In the genomic region with DNA sequence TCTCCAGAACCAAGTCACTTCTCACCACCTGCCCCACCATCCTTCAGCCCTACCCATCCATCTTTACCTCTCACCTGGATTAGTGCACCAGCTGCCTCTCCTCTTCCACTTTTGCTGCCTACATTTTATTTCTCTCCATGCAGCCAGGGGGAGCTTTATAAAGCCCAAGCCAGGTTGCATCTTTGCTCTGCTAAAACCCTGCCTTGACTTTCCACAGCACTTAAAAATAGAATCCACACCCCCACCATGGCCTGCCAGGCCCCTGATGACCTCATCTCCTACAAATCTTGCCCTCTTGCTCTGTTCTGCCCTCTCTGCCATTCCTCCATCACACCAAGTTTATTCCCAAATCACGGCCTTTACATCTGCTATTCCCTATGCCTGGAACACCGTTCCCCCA, we compare ENCODE assay signal across 9 cellular contexts. TPM values are rescaled to one million over a fixed set of nuclear protein-coding genes. Genes with fewer than 3 reads are reported as not detected.
A peak's percentile ranks its signal among the peaks of the same experiment; 100 is the strongest.
DNase-seq lines count a peak whose midpoint lies in the region; ATAC-seq and TF ChIP-seq lines count a peak whose summit lies in the region.
"Had no signal": no experiment of that assay in that cellular context is flagged by ENCODE, and none has a peak within 500 bp of the region (broad histone marks: within the 10 kb centered on the region; RNA-seq: fewer than 3 reads in every experiment).

No MANE protein-coding gene starts in this region.

- no peak overlapping the region for H3K4me3 ChIP-seq in BJ (ENCODE audit: low read depth, low read length)

- peaks cover 2% of the 10 kb centered on the region for H3K36me3 Mint-ChIP-seq in T-helper 17 cell (ENCODE audit: low read depth)

- no peaks in the 10 kb centered on the region for H3K27me3 ChIP-seq in BJ (ENCODE audit: control insufficient read depth, insufficient read depth, low read length)

- no peaks in the 10 kb centered on the region for H3K27me3 Mint-ChIP-seq in T-helper 17 cell

- H3K36me3 ChIP-seq in BJ (ENCODE audit: control insufficient read depth, insufficient read depth, low read length), result peaks cover 2% of the 10 kb centered on the region

- no peak for DNase-seq in BJ (ENCODE audit: low read depth)
- DNase-seq in GM13977 (ENCODE audit: low spot score), result no peak
- no peak for DNase-seq in T-helper 17 cell
- DNase-seq in hepatic stellate cell (ENCODE audit: low spot score), result peak; percentile 58
- DNase-seq in C1 segment of cervical spinal cord (lab: John Stamatoyannopoulos, UW), result no peak
- no peak for DNase-seq in SK-N-DZ (ENCODE audit: low spot score)
- DNase-seq in NCI-H146 treated with DMSO at 0.1 percent for 48 hours (lab: John Stamatoyannopoulos, UW; ENCODE audit: unreplicated experiment), result no peak
- DNase-seq: trophoblast cell had no signal

- no peaks in the 10 kb centered on the region for H3K9me3 ChIP-seq in T-helper 17 cell (ENCODE audit: control insufficient read depth, low read length, poor library complexity, severe bottlenecking)

- peak overlapping the region; percentile 80 for H3K4me3 Mint-ChIP-seq in T-helper 17 cell

- H3K4me1 Mint-ChIP-seq in T-helper 17 cell, result peaks cover 15% of the 10 kb centered on the region

- in situ Hi-C loops in GM13977 (cut with MboI; ENCODE audit: low pct_unique_long_range_greater_than_20kb, low sequenced_read_pairs, unreplicated experiment), result no loop called here

- POLR2A ChIA-PET in BJ (lab: Charles Lee), result interaction anchor here (1.0 kb wide), 1 partner anchor 19 kb away, joined by 13 read pairs; no protein-coding TSS in a partner anchor

- no peak for ATAC-seq in T-helper 17 cell
- no peak for ATAC-seq in GM18517 (IDR thresholded peaks at IDR 0.05; ENCODE audit: unreplicated experiment)

- CTCF ChIA-PET in BJ (lab: Yijun Ruan, JAX), result interaction anchor here (0.7 to 28.6 kb wide), 10 partner anchors 7 to 98 kb away, joined by 3 to 874 read pairs (median 5); partner anchors contain the start of genes JUNB, PRDX2, RNASEH2A and THSD8

- peak; percentile 60 for TF ChIP-seq CTCF in BJ (IDR thresholded peaks at IDR 0.05; ENCODE audit: insufficient read depth, low read depth, low read length)
- peak; percentile 29 for TF ChIP-seq CTCF in GM13977 (IDR thresholded peaks at IDR 0.05; ENCODE audit: extremely low read depth, insufficient read depth, missing control alignments)

- H3K27ac Mint-ChIP-seq in T-helper 17 cell, result no peak overlapping the region

RNA-seq across cellular contexts. Expression of gene HOOK2, which starts 1.8 kb away (rescaled TPM):
- polyA plus RNA-seq in BJ (2011; rRNA removed), result 6.3 and 10.4 TPM in 2 replicates
- 7.0 and 8.1 TPM in 2 replicates for polyA minus RNA-seq in BJ (2011; rRNA and poly(A)+ RNA removed)
- total RNA-seq in T-helper 17 cell, result 10 to 100 TPM; 14.9 to 19.3 TPM
- polyA plus RNA-seq in SK-N-DZ (2014; cell fraction: cytosol; rRNA removed), result 27.5 and 33.1 TPM in 2 replicates
- 78.9 and 107 TPM in 2 replicates for polyA plus RNA-seq in SK-N-DZ (2014; cell fraction: nucleus; rRNA removed)

RNA-seq across cellular contexts. Expression of gene JUNB, which starts 17.7 kb away (rescaled TPM):
- 36.8 and 49.4 TPM in 2 replicates for polyA plus RNA-seq in BJ (2011; rRNA removed)
- polyA minus RNA-seq in BJ (2011; rRNA and poly(A)+ RNA removed), result 15.3 and 17.3 TPM in 2 replicates
- total RNA-seq in T-helper 17 cell, result 1,000 to 10,000 TPM; 1,500 to 1,584 TPM
- polyA plus RNA-seq in SK-N-DZ (2014; cell fraction: cytosol; rRNA removed), result 29.4 and 37.6 TPM in 2 replicates
- 49.1 and 66.1 TPM in 2 replicates for polyA plus RNA-seq in SK-N-DZ (2014; cell fraction: nucleus; rRNA removed)

RNA-seq across cellular contexts. Expression of gene BEST2, which starts 22.0 kb away (rescaled TPM):
- polyA plus RNA-seq in BJ (2011; rRNA removed), result not detected in 2 replicates
- not detected in 2 replicates for polyA minus RNA-seq in BJ (2011; rRNA and poly(A)+ RNA removed)
- not detected for total RNA-seq in T-helper 17 cell
- polyA plus RNA-seq in SK-N-DZ (2014; cell fraction: cytosol; rRNA removed), result not detected in 2 replicates
- polyA plus RNA-seq in SK-N-DZ (2014; cell fraction: nucleus; rRNA removed), result 0.13 TPM in 1 of 2 replicates, not detected in the other

RNA-seq across cellular contexts. Expression of gene PRDX2, which starts 28.0 kb away (rescaled TPM):
- 165 and 267 TPM in 2 replicates for polyA plus RNA-seq in BJ (2011; rRNA removed)
- 134 and 154 TPM in 2 replicates for polyA minus RNA-seq in BJ (2011; rRNA and poly(A)+ RNA removed)
- 10 to 100 TPM; 92.6 to 97.0 TPM for total RNA-seq in T-helper 17 cell
- 767 and 849 TPM in 2 replicates for polyA plus RNA-seq in SK-N-DZ (2014; cell fraction: cytosol; rRNA removed)
- polyA plus RNA-seq in SK-N-DZ (2014; cell fraction: nucleus; rRNA removed), result 377 and 409 TPM in 2 replicates

RNA-seq across cellular contexts. Expression of gene THSD8, which starts 28.3 kb away (rescaled TPM):
- polyA plus RNA-seq in BJ (2011; rRNA removed), result 0.75 and 2.6 TPM in 2 replicates
- 4.6 and 5.3 TPM in 2 replicates for polyA minus RNA-seq in BJ (2011; rRNA and poly(A)+ RNA removed)
- 1 to 10 TPM in 1 of 2 donors, under 1 TPM in 1; 0.85 to 3.0 TPM for total RNA-seq in T-helper 17 cell
- polyA plus RNA-seq in SK-N-DZ (2014; cell fraction: cytosol; rRNA removed), result not detected in 2 replicates
- not detected in 2 replicates for polyA plus RNA-seq in SK-N-DZ (2014; cell fraction: nucleus; rRNA removed)
